In the genomic region with DNA sequence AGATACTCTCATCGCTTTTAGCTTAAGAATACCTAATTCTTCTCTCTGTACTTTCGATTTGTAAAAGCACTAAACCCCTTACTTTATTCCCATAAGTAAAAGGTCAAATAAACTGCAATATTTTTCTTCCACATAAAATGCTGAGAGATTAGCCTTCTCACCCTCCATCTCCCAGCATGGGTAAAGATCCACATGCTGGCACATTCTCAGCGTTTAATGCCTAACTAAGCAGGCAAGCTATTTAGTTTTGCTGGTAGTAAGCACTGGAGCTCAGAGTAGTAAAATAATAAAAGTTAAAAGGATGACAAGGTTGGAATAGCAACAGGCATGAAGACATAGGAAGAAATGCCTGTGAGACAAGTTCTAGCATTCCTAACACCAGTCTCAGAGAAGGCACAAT, we compare ENCODE assay signal across 16 cellular contexts.
"Had no signal": no experiment of that assay in that cellular context is flagged by ENCODE, and none has a peak within 500 bp of the region (broad histone marks: within the 10 kb centered on the region; RNA-seq: fewer than 3 reads in every experiment).

No MANE protein-coding gene starts in this region.

- H3K36me3 Mint-ChIP-seq: activated CD4-positive, alpha-beta memory T cell treated with anti-CD3 and anti-CD28 coated beads for 36 hours; memory B cell had no signal

- H3K27me3 Mint-ChIP-seq: dendritic cell treated with granulocyte-macrophage colony-stimulating factor and Interleukin-4, amounts not matched to agents 40 ng/mL and 50 ng/mL, for 4 days had no signal

- H3K4me3 Mint-ChIP-seq: activated CD4-positive, alpha-beta memory T cell treated with anti-CD3 and anti-CD28 coated beads for 36 hours; activated naive CD4-positive, alpha-beta T cell treated with anti-CD3 and anti-CD28 coated beads for 36 hours; activated T-cell treated with anti-CD3 and anti-CD28 coated beads, Interleukin-2, amount 50 U/mL, for 72 hours; dendritic cell treated with granulocyte-macrophage colony-stimulating factor and Interleukin-4, amounts not matched to agents 40 ng/mL and 50 ng/mL, for 4 days; memory B cell had no signal

- H3K4me3 ChIP-seq: spleen, thoracic aorta, upper lobe of left lung had no signal

- DNase-seq: activated CD4-positive, alpha-beta memory T cell treated with anti-CD3 and anti-CD28 coated beads for 36 hours; activated CD4-positive, alpha-beta T cell treated with anti-CD3 and anti-CD28 coated beads for 48 hours; activated effector memory CD4-positive, alpha-beta T cell treated with Interleukin-2 at 50 U/mL for 16 hours; activated naive CD4-positive, alpha-beta T cell treated with anti-CD3 and anti-CD28 coated beads for 36 hours; activated T-cell treated with anti-CD3 and anti-CD28 coated beads, Interleukin-2, amount 50 U/mL, for 72 hours; amygdala; effector CD4-positive, alpha-beta T cell; foreskin keratinocyte; occipital lobe; spleen; stimulated activated CD4-positive, alpha-beta T cell treated with anti-CD3 and anti-CD28 coated beads, Interleukin-4, amount 100 ng/mL, for 1 hour; stimulated activated naive CD4-positive, alpha-beta T cell treated with Interleukin-2 at 50 U/mL for 16 hours; upper lobe of left lung had no signal

- H3K27ac ChIP-seq: foreskin keratinocyte, spleen, thoracic aorta, upper lobe of left lung had no signal

- H3K4me1 ChIP-seq: foreskin keratinocyte, spleen had no signal

- H3K9me3 ChIP-seq: spleen, thoracic aorta, upper lobe of left lung had no signal

- H3K9me3 Mint-ChIP-seq: activated CD4-positive, alpha-beta memory T cell treated with anti-CD3 and anti-CD28 coated beads for 36 hours; activated naive CD4-positive, alpha-beta T cell treated with anti-CD3 and anti-CD28 coated beads for 36 hours; activated T-cell treated with anti-CD3 and anti-CD28 coated beads, Interleukin-2, amount 50 U/mL, for 72 hours had no signal

- H3K27me3 ChIP-seq: foreskin keratinocyte, spleen, upper lobe of left lung had no signal

- H3K4me1 Mint-ChIP-seq: memory B cell had no signal

- ATAC-seq: activated T-cell treated with anti-CD3 and anti-CD28 coated beads, Interleukin-2, amount 50 U/mL, for 72 hours; foreskin keratinocyte had no signal

- H3K27ac Mint-ChIP-seq: activated CD4-positive, alpha-beta memory T cell treated with anti-CD3 and anti-CD28 coated beads for 36 hours; activated naive CD4-positive, alpha-beta T cell treated with anti-CD3 and anti-CD28 coated beads for 36 hours; activated T-cell treated with anti-CD3 and anti-CD28 coated beads, Interleukin-2, amount 50 U/mL, for 72 hours; dendritic cell treated with granulocyte-macrophage colony-stimulating factor and Interleukin-4, amounts not matched to agents 40 ng/mL and 50 ng/mL, for 4 days; memory B cell had no signal

- H3K36me3 ChIP-seq: spleen, thoracic aorta, upper lobe of left lung had no signal
